Comparison of ENCODE assay signal across 16 cellular contexts in genomic region chr11:66291303-66291705, GRCh38. TPM values are rescaled to one million over a fixed set of nuclear protein-coding genes. Genes with fewer than 3 reads are reported as not detected.
DNase-seq lines count a peak whose midpoint lies in the region; ATAC-seq, FAIRE-seq and TF ChIP-seq lines count a peak whose summit lies in the region.
"Had no signal": no experiment of that assay in that cellular context is flagged by ENCODE, and none has a peak within 500 bp of the region (broad histone marks: within the 10 kb centered on the region; RNA-seq: fewer than 3 reads in every experiment).

No MANE protein-coding gene starts in this region.

- H3K4me3 Mint-ChIP-seq in activated naive CD4-positive, alpha-beta T cell treated with anti-CD3 and anti-CD28 coated beads, Interleukin-2, amount 50 U/mL, for 24 hours, result peak overlapping the region; percentile 95
- peak overlapping the region; percentile 93 for H3K4me3 Mint-ChIP-seq in type B pancreatic cell

- no peak for TF ChIP-seq RAD21 in K562 (CRISPR knock-in tag; conservative IDR thresholded peaks at IDR 0.05 in 1 of 2, IDR thresholded peaks at IDR 0.05 in 1 of 2)

- H3K4me1 ChIP-seq in K562 (replicated peaks in 1 of 2; ENCODE audit: control insufficient read depth in 2 of 2, insufficient read depth in 2 of 2, low read length in 2 of 2), result peaks cover 19 to 63% of the 10 kb centered on the region in 2 experiments

- H3K27ac ChIP-seq in K562 (ENCODE audit: extremely low read depth, low read depth, low read length), result no peak overlapping the region
- H3K27ac ChIP-seq: BLaER1 treated with 17β-estradiol and CSF1 and Interleukin-3, amounts not matched to agents 10 nM and 100 nM; epithelial cell of prostate; skin epidermis had no signal

- no peak for FAIRE-seq in K562 (lab: Jason Lieb, UNC)

- 88% methylated on average over 13 of the region's 16 CpGs for WGBS in K562 (ENCODE audit: insufficient coverage, low coverage, missing lambda C conversion rate)

- no peak for DNase-seq in activated naive CD4-positive, alpha-beta T cell (lab: John Stamatoyannopoulos, UW)
- no peak for DNase-seq in K562 (ENCODE audit: extremely low read depth in 1 of 4, low spot score in 3 of 4)
- peak; percentile 31 for DNase-seq in midbrain (lab: John Stamatoyannopoulos, UW)
- DNase-seq in type B pancreatic cell (ENCODE audit: extremely low spot score, unreplicated experiment), result no peak
- no peak for DNase-seq in HEK293T (ENCODE audit: extremely low spot score)
- DNase-seq: activated CD4-positive, alpha-beta T cell treated with anti-CD3 and anti-CD28 coated beads for 48 hours; left cardiac atrium; NCI-H2029; stimulated activated CD8-positive, alpha-beta memory T cell treated with anti-CD3 and anti-CD28 coated beads, Interleukin-4, amount 100 ng/mL, for 48 hours had no signal

- H3K36me3 Mint-ChIP-seq in activated naive CD4-positive, alpha-beta T cell treated with anti-CD3 and anti-CD28 coated beads, Interleukin-2, amount 50 U/mL, for 24 hours, result no peaks in the 10 kb centered on the region
- H3K36me3 Mint-ChIP-seq in type B pancreatic cell, result peaks cover 3% of the 10 kb centered on the region

- no peaks in the 10 kb centered on the region for H3K9me3 Mint-ChIP-seq in activated naive CD4-positive, alpha-beta T cell treated with anti-CD3 and anti-CD28 coated beads, Interleukin-2, amount 50 U/mL, for 24 hours
- no peaks in the 10 kb centered on the region for H3K9me3 Mint-ChIP-seq in type B pancreatic cell

- no peak for TF ChIP-seq CTCF in K562 (IDR thresholded peaks at IDR 0.05 in 2 of 3, conservative IDR thresholded peaks at IDR 0.05 in 1 of 3; ENCODE audit: insufficient read depth in 2 of 3, low read depth in 1 of 3, low read length in 3 of 3)
- TF ChIP-seq CTCF in type B pancreatic cell (conservative IDR thresholded peaks at IDR 0.05), result no peak

- H3K9me1 ChIP-seq in K562 (ENCODE audit: control insufficient read depth, insufficient read depth, low read length), result no peaks in the 10 kb centered on the region

- no peak overlapping the region for H3K4me3 ChIP-seq in K562

- no peaks in the 10 kb centered on the region for H3K9me3 ChIP-seq in K562 (replicated peaks; ENCODE audit: control insufficient read depth, insufficient read depth, low read depth, low read length)

- H3K36me3 ChIP-seq in K562 (ENCODE audit: control insufficient read depth, insufficient read depth, low read length), result peaks cover 14% of the 10 kb centered on the region; the same call in 2 of the 3 replicates

- no peak for TF ChIP-seq POLR2A in K562 (conservative IDR thresholded peaks at IDR 0.05)

- H3K4me2 ChIP-seq in K562 (ENCODE audit: insufficient read depth, low read length), result no peak overlapping the region

- intact Hi-C loops in K562 (cut with micrococcal nuclease), result no loop called here

- H3K27me3 Mint-ChIP-seq in activated naive CD4-positive, alpha-beta T cell treated with anti-CD3 and anti-CD28 coated beads, Interleukin-2, amount 50 U/mL, for 24 hours, result peaks cover 12% of the 10 kb centered on the region
- peaks cover 45% of the 10 kb centered on the region for H3K27me3 Mint-ChIP-seq in type B pancreatic cell

- ATAC-seq in K562, result no peak
- no peak for ATAC-seq in GM21825 (IDR thresholded peaks at IDR 0.05; ENCODE audit: unreplicated experiment)
- no peak for ATAC-seq in GM18870 (IDR thresholded peaks at IDR 0.05; ENCODE audit: unreplicated experiment)
- ATAC-seq: left cardiac atrium had no signal

- H2AFZ ChIP-seq in K562 (ENCODE audit: low read depth, low read length), result no peak overlapping the region

- BruUV-seq in K562 (replicated peaks; lab: Mats Ljungman, UMichigan), result no TSS peak

- H3K4me1 Mint-ChIP-seq in activated naive CD4-positive, alpha-beta T cell treated with anti-CD3 and anti-CD28 coated beads, Interleukin-2, amount 50 U/mL, for 24 hours, result peaks cover 36% of the 10 kb centered on the region
- peaks cover 18% of the 10 kb centered on the region for H3K4me1 Mint-ChIP-seq in type B pancreatic cell (ENCODE audit: unreplicated experiment)

- H3K79me2 ChIP-seq in K562 (ENCODE audit: control insufficient read depth, insufficient read depth, low read length), result peaks cover 21% of the 10 kb centered on the region

- H3K27me3 ChIP-seq in K562 (ENCODE audit: control insufficient read depth in 2 of 2, insufficient read depth in 2 of 2, low read length in 2 of 2), result no peaks in the 10 kb centered on the region

- H3K9ac ChIP-seq in K562 (ENCODE audit: insufficient read depth in 1 of 2, low read depth in 2 of 2, low read length in 2 of 2), result no peak overlapping the region
- H3K9ac ChIP-seq: BLaER1 treated with 17β-estradiol and CSF1 and Interleukin-3, amounts not matched to agents 10 nM and 100 nM had no signal

- no peak overlapping the region for H3K27ac Mint-ChIP-seq in activated naive CD4-positive, alpha-beta T cell treated with anti-CD3 and anti-CD28 coated beads, Interleukin-2, amount 50 U/mL, for 24 hours
- H3K27ac Mint-ChIP-seq in type B pancreatic cell, result no peak overlapping the region

- POLR2A ChIA-PET in K562 (lab: Yijun Ruan, JAX), result interaction anchor here (1.1 kb wide), 1 partner anchor 24 kb away, joined by 4 read pairs; no protein-coding TSS in a partner anchor
- POLR2A ChIA-PET in HEK293T (lab: Yijun Ruan, JAX), result interaction anchor here (4.1 kb wide), 1 partner anchor 21 kb away, joined by 36 read pairs; no protein-coding TSS in a partner anchor

- no peak for TF ChIP-seq EP300 in K562 (IDR thresholded peaks at IDR 0.05; ENCODE audit: low read length)

- CTCF ChIA-PET in K562 (lab: Yijun Ruan, JAX; ENCODE audit: low intra/inter-chr PET ratio), result no interaction called here
- CTCF ChIA-PET in HEK293T (lab: Yijun Ruan, JAX), result interaction anchor here (1.3 to 1.9 kb wide), 3 partner anchors 9 to 20 kb away, joined by 4 to 6 read pairs (median 5); no protein-coding TSS in a partner anchor

- H4K20me1 ChIP-seq in K562 (replicated peaks; ENCODE audit: control insufficient read depth, insufficient read depth, low read length), result 0 out of 2 replicates have a peak, but pooled peaks cover 5% of the 10 kb centered on the region

- in situ Hi-C loops in K562 (cut with MboI), result no loop called here

RNA-seq across cellular contexts. Expression of gene TMEM151A, which starts 0.4 kb away (rescaled TPM):
- not detected in 2 replicates for total RNA-seq in K562 (2011; cell fraction: chromatin; rRNA removed; ENCODE audit: low replicate concordance)
- total RNA-seq in K562 (2011; cell fraction: nucleolus; rRNA removed), result not detected in 2 replicates
- not detected in 2 replicates for total RNA-seq in K562 (2011; cell fraction: nucleoplasm; rRNA removed)
- total RNA-seq in K562 (2014; rRNA removed) (not detected in 2 replicates), K562 (2014; rRNA removed; fragmentation: Illumina TruSeq; extraction: Trizol) (not detected in 2 replicates), K562 (2015; rRNA removed; fragmentation: Illumina TruSeq; extraction: Trizol) (not detected in 2 replicates), K562 (2021) (not detected in 2 replicates), type B pancreatic cell (ENCODE audit: low replicate concordance) (2.1 and 2.6 TPM in 2 replicates)
- polyA plus RNA-seq in K562 (2011; rRNA removed) (not detected in 2 replicates), K562 (2014; fragmentation: Illumina TruSeq; extraction: Trizol) (not detected in 2 replicates), K562 (2014; fragmentation: Nextera tagmentation; extraction: Ambion mirVana) (not detected), K562 (2014; rRNA removed) (not detected in 2 replicates)
- polyA plus RNA-seq in K562 (2011; cell fraction: cytosol; rRNA removed), result 0.01 TPM in 1 of 2 replicates, not detected in the other
- polyA plus RNA-seq in K562 (2011; cell fraction: nucleus; rRNA removed), result not detected in 2 replicates
- not detected in 2 replicates for polyA plus RNA-seq in K562 (2012)
- polyA minus RNA-seq in K562 (2011; rRNA and poly(A)+ RNA removed), result not detected in 2 replicates
- not detected in 2 replicates for polyA minus RNA-seq in K562 (2011; cell fraction: cytosol; rRNA and poly(A)+ RNA removed)
- polyA minus RNA-seq in K562 (2011; cell fraction: nucleus; rRNA and poly(A)+ RNA removed), result 0.13 TPM in 1 of 2 replicates, not detected in the other
- total RNA-seq: HT1080 had no signal

RNA-seq across cellular contexts. Expression of gene YIF1A, which starts 2.4 kb away (rescaled TPM):
- total RNA-seq in K562 (2011; cell fraction: chromatin; rRNA removed; ENCODE audit: low replicate concordance), result 49.3 and 178 TPM in 2 replicates
- 331 and 338 TPM in 2 replicates for total RNA-seq in K562 (2011; cell fraction: nucleolus; rRNA removed)
- 162 and 163 TPM in 2 replicates for total RNA-seq in K562 (2011; cell fraction: nucleoplasm; rRNA removed)
- total RNA-seq in K562 (2014; rRNA removed) (121 and 158 TPM in 2 replicates), K562 (2014; rRNA removed; fragmentation: Illumina TruSeq; extraction: Trizol) (29.4 and 39.3 TPM in 2 replicates), K562 (2015; rRNA removed; fragmentation: Illumina TruSeq; extraction: Trizol) (44.8 and 51.6 TPM in 2 replicates), K562 (2021) (108 and 120 TPM in 2 replicates), type B pancreatic cell (ENCODE audit: low replicate concordance) (87.0 and 133 TPM in 2 replicates)
- polyA plus RNA-seq in K562 (2011; rRNA removed) (77.2 and 108 TPM in 2 replicates), K562 (2014; fragmentation: Illumina TruSeq; extraction: Trizol) (111 and 119 TPM in 2 replicates), K562 (2014; fragmentation: Nextera tagmentation; extraction: Ambion mirVana) (10 to 100 TPM in 1 of 2 experiments, 1 to 10 TPM in 1; 8.6 to 33.6 TPM), K562 (2014; rRNA removed) (83.6 and 96.7 TPM in 2 replicates)
- 234 and 367 TPM in 2 replicates for polyA plus RNA-seq in K562 (2011; cell fraction: cytosol; rRNA removed)
- polyA plus RNA-seq in K562 (2011; cell fraction: nucleus; rRNA removed), result 162 and 217 TPM in 2 replicates
- 106 and 144 TPM in 2 replicates for polyA plus RNA-seq in K562 (2012)
- polyA minus RNA-seq in K562 (2011; rRNA and poly(A)+ RNA removed), result 84.7 and 117 TPM in 2 replicates
- 120 and 144 TPM in 2 replicates for polyA minus RNA-seq in K562 (2011; cell fraction: cytosol; rRNA and poly(A)+ RNA removed)
- polyA minus RNA-seq in K562 (2011; cell fraction: nucleus; rRNA and poly(A)+ RNA removed), result 46.6 and 57.5 TPM in 2 replicates

RNA-seq across cellular contexts. Expression of gene CNIH2, which starts 13.3 kb away (rescaled TPM):
- 0.92 and 2.0 TPM in 2 replicates for total RNA-seq in K562 (2011; cell fraction: chromatin; rRNA removed; ENCODE audit: low replicate concordance)
- total RNA-seq in K562 (2011; cell fraction: nucleolus; rRNA removed), result 0.92 and 1.7 TPM in 2 replicates
- total RNA-seq in K562 (2011; cell fraction: nucleoplasm; rRNA removed), result 0.95 and 1.2 TPM in 2 replicates
- total RNA-seq in K562 (2014; rRNA removed) (0.61 TPM in 1 of 2 replicates, not detected in the other), K562 (2014; rRNA removed; fragmentation: Illumina TruSeq; extraction: Trizol) (not detected in 2 replicates), K562 (2015; rRNA removed; fragmentation: Illumina TruSeq; extraction: Trizol) (0.11 and 0.40 TPM in 2 replicates), K562 (2021) (0.89 and 1.1 TPM in 2 replicates), type B pancreatic cell (ENCODE audit: low replicate concordance) (21.3 and 23.2 TPM in 2 replicates)
- polyA plus RNA-seq in K562 (2011; rRNA removed) (0.26 and 0.30 TPM in 2 replicates), K562 (2014; fragmentation: Illumina TruSeq; extraction: Trizol) (0.36 and 0.65 TPM in 2 replicates), K562 (2014; fragmentation: Nextera tagmentation; extraction: Ambion mirVana) (not detected), K562 (2014; rRNA removed) (0.27 and 0.55 TPM in 2 replicates)
- polyA plus RNA-seq in K562 (2011; cell fraction: cytosol; rRNA removed), result 0.52 and 0.69 TPM in 2 replicates
- 1.1 and 1.7 TPM in 2 replicates for polyA plus RNA-seq in K562 (2011; cell fraction: nucleus; rRNA removed)
- polyA plus RNA-seq in K562 (2012), result 0.52 and 0.57 TPM in 2 replicates
- not detected in 2 replicates for polyA minus RNA-seq in K562 (2011; rRNA and poly(A)+ RNA removed)
- not detected in 2 replicates for polyA minus RNA-seq in K562 (2011; cell fraction: cytosol; rRNA and poly(A)+ RNA removed)
- 0.13 TPM in 1 of 2 replicates, not detected in the other for polyA minus RNA-seq in K562 (2011; cell fraction: nucleus; rRNA and poly(A)+ RNA removed)
- total RNA-seq: left cardiac atrium had no signal

RNA-seq across cellular contexts. Expression of gene RAB1B, which starts 22.9 kb away (rescaled TPM):
- 13.9 and 38.2 TPM in 2 replicates for total RNA-seq in K562 (2011; cell fraction: chromatin; rRNA removed; ENCODE audit: low replicate concordance)
- 41.5 and 42.0 TPM in 2 replicates for total RNA-seq in K562 (2011; cell fraction: nucleolus; rRNA removed)
- total RNA-seq in K562 (2011; cell fraction: nucleoplasm; rRNA removed), result 31.3 and 34.9 TPM in 2 replicates
- total RNA-seq in K562 (2014; rRNA removed) (102 and 135 TPM in 2 replicates), K562 (2014; rRNA removed; fragmentation: Illumina TruSeq; extraction: Trizol) (29.3 and 43.7 TPM in 2 replicates), K562 (2015; rRNA removed; fragmentation: Illumina TruSeq; extraction: Trizol) (83.8 and 85.1 TPM in 2 replicates), K562 (2021) (135 and 139 TPM in 2 replicates), type B pancreatic cell (ENCODE audit: low replicate concordance) (96.4 and 122 TPM in 2 replicates)
- polyA plus RNA-seq in K562 (2011; rRNA removed) (98.6 and 129 TPM in 2 replicates), K562 (2014; fragmentation: Illumina TruSeq; extraction: Trizol) (140 and 182 TPM in 2 replicates), K562 (2014; fragmentation: Nextera tagmentation; extraction: Ambion mirVana) (10 to 100 TPM in 1 of 2 experiments, 1 to 10 TPM in 1; 5.6 to 16.0 TPM), K562 (2014; rRNA removed) (135 and 146 TPM in 2 replicates)
- 213 and 403 TPM in 2 replicates for polyA plus RNA-seq in K562 (2011; cell fraction: cytosol; rRNA removed)
- 62.4 and 74.2 TPM in 2 replicates for polyA plus RNA-seq in K562 (2011; cell fraction: nucleus; rRNA removed)
- polyA plus RNA-seq in K562 (2012), result 127 and 138 TPM in 2 replicates
- polyA minus RNA-seq in K562 (2011; rRNA and poly(A)+ RNA removed), result 57.1 and 92.7 TPM in 2 replicates
- polyA minus RNA-seq in K562 (2011; cell fraction: cytosol; rRNA and poly(A)+ RNA removed), result 94.6 and 97.2 TPM in 2 replicates
- 10.4 and 16.3 TPM in 2 replicates for polyA minus RNA-seq in K562 (2011; cell fraction: nucleus; rRNA and poly(A)+ RNA removed)

RNA-seq across cellular contexts. Expression of gene CD248, which starts 25.5 kb away (rescaled TPM):
- total RNA-seq in K562 (2011; cell fraction: chromatin; rRNA removed; ENCODE audit: low replicate concordance), result not detected in 2 replicates
- not detected in 2 replicates for total RNA-seq in K562 (2011; cell fraction: nucleolus; rRNA removed)
- total RNA-seq in K562 (2011; cell fraction: nucleoplasm; rRNA removed), result not detected in 2 replicates
- not detected in 2 replicates for total RNA-seq in K562 (2014; rRNA removed)
- total RNA-seq in K562 (2014; rRNA removed; fragmentation: Illumina TruSeq; extraction: Trizol), result not detected in 2 replicates
- total RNA-seq in K562 (2015; rRNA removed; fragmentation: Illumina TruSeq; extraction: Trizol), result not detected in 2 replicates
- 0.09 and 0.20 TPM in 2 replicates for total RNA-seq in K562 (2021)
- not detected in 2 replicates for polyA plus RNA-seq in K562 (2011; rRNA removed)
- polyA plus RNA-seq in K562 (2011; cell fraction: cytosol; rRNA removed), result not detected in 2 replicates
- not detected in 2 replicates for polyA plus RNA-seq in K562 (2011; cell fraction: nucleus; rRNA removed)
- polyA plus RNA-seq in K562 (2012), result 0.04 TPM in 1 of 2 replicates, not detected in the other
- polyA plus RNA-seq in K562 (2014; fragmentation: Illumina TruSeq; extraction: Trizol), result not detected in 2 replicates
- not detected for polyA plus RNA-seq in K562 (2014; fragmentation: Nextera tagmentation; extraction: Ambion mirVana)
- polyA plus RNA-seq in K562 (2014; rRNA removed), result not detected in 2 replicates
- polyA minus RNA-seq in K562 (2011; rRNA and poly(A)+ RNA removed), result not detected in 2 replicates
- polyA minus RNA-seq in K562 (2011; cell fraction: cytosol; rRNA and poly(A)+ RNA removed), result not detected in 2 replicates
- not detected in 2 replicates for polyA minus RNA-seq in K562 (2011; cell fraction: nucleus; rRNA and poly(A)+ RNA removed)
- 0.76 and 31.9 TPM in 2 replicates for total RNA-seq in type B pancreatic cell (ENCODE audit: low replicate concordance)
- total RNA-seq: HT1080 had no signal
